9 cellular contexts compared by ENCODE assay signal in genomic region chr1:41742219-41742618, GRCh38.
A peak's percentile ranks its signal among the peaks of the same experiment; 100 is the strongest.
DNase-seq lines count a peak whose midpoint lies in the region; ATAC-seq lines count a peak whose summit lies in the region.
"Had no signal": no experiment of that assay in that cellular context is flagged by ENCODE, and none has a peak within 500 bp of the region (broad histone marks: within the 10 kb centered on the region; RNA-seq: fewer than 3 reads in every experiment).

No MANE protein-coding gene starts in this region.

- no peak for ATAC-seq in HG03175 (IDR thresholded peaks at IDR 0.05; ENCODE audit: unreplicated experiment)
- no peak for ATAC-seq in left lobe of liver
- no peak for ATAC-seq in GM19395 (IDR thresholded peaks at IDR 0.05; ENCODE audit: unreplicated experiment)

- DNase-seq in NCI-H1417 (lab: John Stamatoyannopoulos, UW) (peak; percentile 33 to 70 (median 36)), NCI-H1417 treated with DMSO at 0.1 percent for 48 hours (lab: John Stamatoyannopoulos, UW) (no peak), NCI-H226 (peak; percentile 8), astrocyte of the hippocampus (ENCODE audit: low read depth, low spot score) (peak; percentile 67), non-pigmented ciliary epithelial cell (ENCODE audit: low read depth) (peak; percentile 58), left lobe of liver (ENCODE audit: low spot score) (no peak)
- DNase-seq: NCI-H1436 treated with DMSO at 0.1 percent for 48 hours had no signal

Comparison
In these comparisons a context has a peak if more than half of its experiments do, and no peak if none do; other contexts are left out.
1. DNase-seq: peak in NCI-H1417 (3 of 3), NCI-H226 (single experiment), astrocyte of the hippocampus (single experiment) and non-pigmented ciliary epithelial cell (single experiment); none in NCI-H1417 treated with DMSO at 0.1 percent for 48 hours (single experiment) and left lobe of liver (single experiment).